In genomic region chr15:57045741-57046382, GRCh38 we compare ENCODE assay signal across 15 cellular contexts.
DNase-seq lines count a peak whose midpoint lies in the region; ATAC-seq and TF ChIP-seq lines count a peak whose summit lies in the region.
"Had no signal": no experiment of that assay in that cellular context is flagged by ENCODE, and none has a peak within 500 bp of the region (broad histone marks: within the 10 kb centered on the region; RNA-seq: fewer than 3 reads in every experiment).

No MANE protein-coding gene starts in this region.

- no peaks in the 10 kb centered on the region for H3K9me3 Mint-ChIP-seq in nephron progenitor cell
- H3K9me3 Mint-ChIP-seq: activated CD4-positive, alpha-beta T cell treated with anti-CD3 and anti-CD28 coated beads, Interleukin-2, amount 10 ng/mL, durations not matched to agents 7 days and 5 days; activated naive CD4-positive, alpha-beta T cell treated with anti-CD3 and anti-CD28 coated beads for 36 hours had no signal

- DNase-seq in nephron progenitor cell (no peak), SIG-M5 (lab: John Stamatoyannopoulos, UW) (no peak), aorta (no peak), upper lobe of right lung (no peak)
- DNase-seq in activated CD8-positive, alpha-beta memory T cell treated with anti-CD3 and anti-CD28 coated beads, Interleukin-2, amount 50 U/mL, for 48 hours, result no peak
- DNase-seq: activated CD4-positive, alpha-beta T cell treated with anti-CD3 and anti-CD28 coated beads, Interleukin-2, amount 10 ng/mL, durations not matched to agents 7 days and 5 days; activated naive CD4-positive, alpha-beta T cell treated with anti-CD3 and anti-CD28 coated beads for 36 hours; left ventricle myocardium superior; NCI-H1092; NCI-H69 had no signal

- ATAC-seq in GM18873 (IDR thresholded peaks at IDR 0.05; ENCODE audit: low FRiP score, unreplicated experiment) (peak; percentile 80), GM21529 (IDR thresholded peaks at IDR 0.05; ENCODE audit: unreplicated experiment) (peak; percentile 92), HG03103 (IDR thresholded peaks at IDR 0.05; ENCODE audit: low read depth, unreplicated experiment) (peak; percentile 88), aorta (ENCODE audit: low FRiP score) (no peak), upper lobe of right lung (no peak)

- peak overlapping the region; percentile 13 for H3K27ac Mint-ChIP-seq in nephron progenitor cell
- H3K27ac Mint-ChIP-seq: activated CD4-positive, alpha-beta T cell treated with anti-CD3 and anti-CD28 coated beads, Interleukin-2, amount 10 ng/mL, durations not matched to agents 7 days and 5 days; activated naive CD4-positive, alpha-beta T cell treated with anti-CD3 and anti-CD28 coated beads for 36 hours had no signal

- H3K4me1 Mint-ChIP-seq in nephron progenitor cell, result peaks cover 30% of the 10 kb centered on the region
- H3K4me1 Mint-ChIP-seq: activated CD4-positive, alpha-beta T cell treated with anti-CD3 and anti-CD28 coated beads, Interleukin-2, amount 10 ng/mL, durations not matched to agents 7 days and 5 days had no signal

- H3K9me3 ChIP-seq in aorta (ENCODE audit: control insufficient read depth, low read length) (no peaks in the 10 kb centered on the region), upper lobe of right lung (no peaks in the 10 kb centered on the region)
- H3K9me3 ChIP-seq: SJSA1, tibial nerve had no signal

- no peaks in the 10 kb centered on the region for H3K36me3 ChIP-seq in aorta (ENCODE audit: control insufficient read depth in 1 of 2, insufficient read depth in 2 of 2, low read length in 1 of 2)
- H3K36me3 ChIP-seq in upper lobe of right lung, result no peaks in the 10 kb centered on the region
- H3K36me3 ChIP-seq: SJSA1, tibial nerve had no signal

- no peak overlapping the region for H3K4me3 ChIP-seq in aorta (ENCODE audit: low read length in 2 of 2)
- no peak overlapping the region for H3K4me3 ChIP-seq in upper lobe of right lung
- H3K4me3 ChIP-seq: SJSA1, tibial nerve had no signal

- peaks cover 0 to 2% of the 10 kb centered on the region in 2 donors for H3K4me1 ChIP-seq in aorta (ENCODE audit: control insufficient read depth in 1 of 2, insufficient read depth in 2 of 2, low read length in 2 of 2)
- no peaks in the 10 kb centered on the region for H3K4me1 ChIP-seq in upper lobe of right lung

- H3K27me3 Mint-ChIP-seq in nephron progenitor cell (ENCODE audit: low read depth, poor library complexity), result no peaks in the 10 kb centered on the region
- H3K27me3 Mint-ChIP-seq: activated CD4-positive, alpha-beta T cell treated with anti-CD3 and anti-CD28 coated beads, Interleukin-2, amount 10 ng/mL, durations not matched to agents 7 days and 5 days had no signal

- H3K36me3 Mint-ChIP-seq in nephron progenitor cell (ENCODE audit: low read depth), result peaks cover 40% of the 10 kb centered on the region

- no peak overlapping the region for H3K4me3 Mint-ChIP-seq in nephron progenitor cell
- H3K4me3 Mint-ChIP-seq: activated CD4-positive, alpha-beta T cell treated with anti-CD3 and anti-CD28 coated beads, Interleukin-2, amount 10 ng/mL, durations not matched to agents 7 days and 5 days; activated naive CD4-positive, alpha-beta T cell treated with anti-CD3 and anti-CD28 coated beads for 36 hours had no signal

- H3K27me3 ChIP-seq in aorta (ENCODE audit: control insufficient read depth in 1 of 2, insufficient read depth in 2 of 2, low read length in 1 of 2), result no peaks in the 10 kb centered on the region
- no peaks in the 10 kb centered on the region for H3K27me3 ChIP-seq in upper lobe of right lung
- H3K27me3 ChIP-seq: SJSA1, tibial nerve had no signal

- TF ChIP-seq CTCF in nephron progenitor cell (IDR thresholded peaks at IDR 0.05) (no peak), upper lobe of right lung (IDR thresholded peaks at IDR 0.05) (no peak)

- intact Hi-C loops in aorta (cut with DNase I) (no loop called here), upper lobe of right lung (cut with DNase I) (no loop called here)

- H3K27ac ChIP-seq in aorta (ENCODE audit: low read depth in 1 of 2, low read length in 2 of 2) (no peak overlapping the region), upper lobe of right lung (no peak overlapping the region)
- H3K27ac ChIP-seq: SJSA1, tibial nerve had no signal

- whole genome bisulfite sequencing in aorta, 2 donors, result 79 to 82% methylated on average over 5 of the region's 5 CpGs

Comparison
In these comparisons a context has a peak if more than half of its experiments do, and no peak if none do; other contexts are left out.
1. ATAC-seq: peak in GM18873 (single experiment), GM21529 (single experiment) and HG03103 (single experiment); none in aorta (single experiment) and upper lobe of right lung (single experiment).